Comparison of ENCODE assay signal across 16 cellular contexts in the genomic region with DNA sequence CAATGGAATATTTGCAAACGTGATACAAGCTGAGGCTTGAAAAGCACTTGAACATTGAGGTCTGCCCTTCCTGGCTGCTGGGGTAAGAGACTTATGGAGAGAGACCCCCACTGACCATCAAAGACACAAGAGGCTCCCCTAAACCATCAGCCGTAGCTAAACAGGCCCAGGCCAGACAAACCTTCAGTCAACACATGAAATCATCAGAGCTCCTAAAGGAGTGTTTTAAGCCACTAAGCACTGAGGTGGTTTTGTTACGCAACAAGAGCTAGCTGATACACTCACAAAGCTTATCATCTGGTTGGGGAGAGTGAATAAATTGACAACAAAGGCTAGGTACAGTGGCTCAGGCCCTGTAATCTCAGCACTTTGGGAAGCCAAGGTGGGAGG.
DNase-seq lines count a peak whose midpoint lies in the region; ATAC-seq, FAIRE-seq and TF ChIP-seq lines count a peak whose summit lies in the region.
"Had no signal": no experiment of that assay in that cellular context is flagged by ENCODE, and none has a peak within 500 bp of the region (broad histone marks: within the 10 kb centered on the region; RNA-seq: fewer than 3 reads in every experiment).

No MANE protein-coding gene starts in this region.

- no peak overlapping the region for H3K9ac ChIP-seq in trophoblast cell (ENCODE audit: low read length)

- H3K4me3 ChIP-seq in WERI-Rb-1 (ENCODE audit: low read depth, low read length) = no peak overlapping the region
- H3K4me3 ChIP-seq in spleen = no peak overlapping the region
- H3K4me3 ChIP-seq in H7 (ENCODE audit: insufficient read depth, low read depth, low read length) = no peak overlapping the region
- H3K4me3 ChIP-seq in trophoblast cell (ENCODE audit: low read depth, low read length) = no peak overlapping the region
- H3K4me3 ChIP-seq: tibial artery had no signal

- no peaks in the 10 kb centered on the region for H3K79me2 ChIP-seq in trophoblast cell (ENCODE audit: control insufficient read depth, insufficient read depth, low read length, poor library complexity)

- no peak overlapping the region for H4K12ac ChIP-seq in trophoblast cell (ENCODE audit: low read depth, low read length)

- H3K27me3 ChIP-seq in WERI-Rb-1 (ENCODE audit: insufficient read depth, low read depth, severe bottlenecking) (no peaks in the 10 kb centered on the region), spleen (replicated peaks in 1 of 7) (no peaks in the 10 kb centered on the region), H7 (ENCODE audit: control insufficient read depth, insufficient read depth, low read length) (no peaks in the 10 kb centered on the region), trophoblast cell (ENCODE audit: insufficient read depth, low read length) (no peaks in the 10 kb centered on the region)
- H3K27me3 ChIP-seq: tibial artery had no signal

- H3K14ac ChIP-seq in trophoblast cell (ENCODE audit: low read length) = no peak overlapping the region

- ATAC-seq in naive B cell (ENCODE audit: low read depth in 2 of 2) = no peak
- no peak for ATAC-seq in HG03439 (IDR thresholded peaks at IDR 0.05; ENCODE audit: unreplicated experiment)
- ATAC-seq: sciatic nerve had no signal

- no peak overlapping the region for H4K91ac ChIP-seq in trophoblast cell (ENCODE audit: low read depth, low read length)

- H3K4me1 Mint-ChIP-seq in naive B cell = peaks cover 33 to 67% (median 58%) of the 10 kb centered on the region in 3 donors

- no peaks in the 10 kb centered on the region for H3K79me1 ChIP-seq in trophoblast cell (ENCODE audit: low read length)

- DNase-seq in GM12891 (ENCODE audit: insufficient read length, low spot score) (no peak), WERI-Rb-1 (no peak), naive B cell (no peak), spleen (no peak), H7 (no peak), trophoblast cell (no peak)
- no peak for DNase-seq in central memory CD4-positive, alpha-beta T cell
- DNase-seq: activated CD4-positive, alpha-beta T cell treated with anti-CD3 and anti-CD28 coated beads for 1 hour; activated T-cell treated with anti-CD3 and anti-CD28 coated beads, Interleukin-2, amount 50 U/mL, for 4 hours; effector CD8-positive, alpha-beta T cell; midbrain; nucleus accumbens; tibial artery had no signal

- no peak overlapping the region for H2BK5ac ChIP-seq in trophoblast cell (ENCODE audit: low read depth, low read length, poor library complexity)

- H3K27ac ChIP-seq in WERI-Rb-1 = peak overlapping the region; percentile 37
- peak overlapping the region in 5 of 8 donors; percentile 6 to 92 (median 28) for H3K27ac ChIP-seq in spleen
- H3K27ac ChIP-seq in trophoblast cell (ENCODE audit: low read depth, low read length) = no peak overlapping the region
- H3K27ac ChIP-seq: tibial artery had no signal

- no peak overlapping the region for H2AK5ac ChIP-seq in trophoblast cell (ENCODE audit: low read length)

- no peaks in the 10 kb centered on the region for H3K36me3 Mint-ChIP-seq in naive B cell

- H3K4ac ChIP-seq in trophoblast cell (ENCODE audit: low read depth, low read length) = no peak overlapping the region

- no peak overlapping the region for H3K4me2 ChIP-seq in trophoblast cell (ENCODE audit: low read length)

- TF ChIP-seq CTCF in WERI-Rb-1 (IDR thresholded peaks at IDR 0.05; ENCODE audit: low read depth, low read length) = no peak
- TF ChIP-seq CTCF in spleen (IDR thresholded peaks at IDR 0.05 in 8 of 11, conservative IDR thresholded peaks at IDR 0.05 in 3 of 11) = no peak

- peak; percentile 50 for FAIRE-seq in GM12891 (lab: Jason Lieb, UNC)

- H3K27ac Mint-ChIP-seq in naive B cell = peak overlapping the region; percentile 76 to 98 (median 94)
- H3K27ac Mint-ChIP-seq: activated naive CD4-positive, alpha-beta T cell treated with anti-CD3 and anti-CD28 coated beads for 36 hours had no signal

- H3K18ac ChIP-seq in trophoblast cell (ENCODE audit: low read length) = no peak overlapping the region

- H3K9me3 Mint-ChIP-seq in naive B cell = peaks cover 0 to 2% (median 0%) of the 10 kb centered on the region in 7 donors
- H3K9me3 Mint-ChIP-seq: activated naive CD4-positive, alpha-beta T cell treated with anti-CD3 and anti-CD28 coated beads for 36 hours; activated T-cell treated with anti-CD3 and anti-CD28 coated beads, Interleukin-2, amount 50 U/mL, for 4 hours had no signal

- H4K8ac ChIP-seq in trophoblast cell (ENCODE audit: low read depth, low read length) = no peak overlapping the region

- H3K36me3 ChIP-seq in WERI-Rb-1 (peaks cover 11% of the 10 kb centered on the region; the same call in 1 of the 2 replicates), spleen (peaks cover 0 to 64% (median 2%) of the 10 kb centered on the region in 6 donors), H7 (replicated peaks; ENCODE audit: control insufficient read depth, insufficient read depth, low read length) (no peaks in the 10 kb centered on the region), trophoblast cell (ENCODE audit: control insufficient read depth in 1 of 2, insufficient read depth in 2 of 2, low read length in 2 of 2) (peaks cover 0 to 3% of the 10 kb centered on the region in 2 experiments)

- H3K9me3 ChIP-seq in WERI-Rb-1 (ENCODE audit: severe bottlenecking) = no peaks in the 10 kb centered on the region
- no peaks in the 10 kb centered on the region for H3K9me3 ChIP-seq in spleen
- H3K9me3 ChIP-seq in trophoblast cell (ENCODE audit: insufficient read depth, low read depth, low read length) = no peaks in the 10 kb centered on the region
- H3K9me3 ChIP-seq: tibial artery had no signal

- intact Hi-C loops in spleen (cut with DNase I; ENCODE audit: low total_unique reads) = no loop called here

- peak overlapping the region in 1 of 8 donors; percentile 35 for H3K4me3 Mint-ChIP-seq in naive B cell
- H3K4me3 Mint-ChIP-seq: activated naive CD4-positive, alpha-beta T cell treated with anti-CD3 and anti-CD28 coated beads for 36 hours; activated T-cell treated with anti-CD3 and anti-CD28 coated beads, Interleukin-2, amount 50 U/mL, for 4 hours had no signal

- 62 to 89% (median 69%) methylated on average over 2 to 3 of the region's 3 CpGs for WGBS in spleen, 5 donors
- no CpG with 5 or more reads among the region's 3 CpGs for WGBS in trophoblast cell (ENCODE audit: extremely low coverage, insufficient coverage, insufficient read length)

- TF ChIP-seq POLR2A in GM12891 (IDR thresholded peaks at IDR 0.05; ENCODE audit: low read depth, low read length) (no peak), spleen (IDR thresholded peaks at IDR 0.05) (no peak)

- H2BK12ac ChIP-seq in trophoblast cell (ENCODE audit: low read length) = no peak overlapping the region

- H3K23ac ChIP-seq in trophoblast cell (ENCODE audit: low read length) = no peak overlapping the region

- H2AFZ ChIP-seq in trophoblast cell (ENCODE audit: insufficient read depth, low read length, poor library complexity) = no peak overlapping the region

- H3K27me3 Mint-ChIP-seq in naive B cell = no peaks in the 10 kb centered on the region

- H3K4me1 ChIP-seq in spleen (peaks cover 33 to 83% (median 57%) of the 10 kb centered on the region in 6 donors), trophoblast cell (ENCODE audit: control insufficient read depth in 1 of 2, insufficient read depth in 2 of 2, low read length in 2 of 2) (no peaks in the 10 kb centered on the region)

- no peak overlapping the region for H2BK120ac ChIP-seq in trophoblast cell (ENCODE audit: insufficient read depth, low read length, poor library complexity)

TF ChIP-seq in GM12891, 5 proteins besides CTCF, POLR2A, EP300 and RAD21:
- TF ChIP-seq POU2F2 (IDR thresholded peaks at IDR 0.05; ENCODE audit: low read depth, low read length) = no peak
- TF ChIP-seq POLR2AphosphoS5 (IDR thresholded peaks at IDR 0.05; ENCODE audit: low read depth, low read length) = no peak
- no peak for TF ChIP-seq TAF1 (IDR thresholded peaks at IDR 0.05; ENCODE audit: low read depth, low read length)
- no peak for TF ChIP-seq SPI1 (IDR thresholded peaks at IDR 0.05; ENCODE audit: low read depth, low read length)
